ENCODE assay signal across 25 cellular contexts in the genomic region with DNA sequence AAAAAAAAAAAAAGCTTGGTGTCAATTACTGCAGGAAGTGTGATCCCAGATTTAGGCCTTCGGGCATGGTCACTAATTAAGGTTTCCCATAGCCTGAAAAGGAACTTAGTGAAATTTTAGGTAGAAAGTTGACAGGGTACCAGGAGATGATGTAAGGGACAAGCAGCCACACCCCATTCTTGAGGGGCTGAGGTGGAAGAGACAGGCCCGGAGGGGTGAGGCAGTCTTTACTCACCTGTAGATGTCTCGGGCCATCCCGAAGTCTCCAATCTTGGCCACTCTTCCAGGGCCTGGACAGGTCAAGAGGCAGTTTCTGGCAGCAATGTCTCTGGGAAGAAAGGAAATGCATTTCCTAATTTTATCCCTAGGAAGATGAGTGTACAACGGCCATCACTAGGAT.
"Had no signal": no experiment of that assay in that cellular context is flagged by ENCODE, and none has a peak within 500 bp of the region (broad histone marks: within the 10 kb centered on the region; RNA-seq: fewer than 3 reads in every experiment).

No MANE protein-coding gene starts in this region.

- H3K27me3 ChIP-seq: esophagus squamous epithelium, heart right ventricle, left lung, right atrium auricular region, tibial nerve, upper lobe of right lung, uterus had no signal

- H3K9me3 ChIP-seq: esophagus squamous epithelium, heart right ventricle, left lung, mucosa of descending colon, neutrophil, prostate gland, right atrium auricular region, thoracic aorta, tibial nerve, upper lobe of right lung, uterus had no signal

- H3K4me3 ChIP-seq: esophagus squamous epithelium, heart right ventricle, left lung, mucosa of descending colon, prostate gland, right atrium auricular region, thoracic aorta, tibial nerve, upper lobe of right lung, uterus had no signal

- H2AFZ ChIP-seq: parathyroid adenoma had no signal

- ATAC-seq: effector memory CD8-positive, alpha-beta T cell; heart right ventricle; left cardiac atrium; left lung; mucosa of descending colon; natural killer cell treated with Interleukin-12 subunit alpha and Interleukin-12 subunit beta and Interleukin-15 and Interleukin-18, amount 100 ng/mL, for 72 hours; sciatic nerve; stimulated activated naive B cell treated with anti-CD40 and anti-IgM and Interleukin-4, amounts not matched to agents 10 μg/mL and 1 μg/mL and 100 μg/mL, for 72 hours; upper lobe of right lung had no signal

- H3K27ac ChIP-seq: esophagus squamous epithelium, heart right ventricle, left lung, neutrophil, parathyroid adenoma, prostate gland, right atrium auricular region, thoracic aorta, tibial nerve, upper lobe of right lung, uterus had no signal

- H3K79me2 ChIP-seq: parathyroid adenoma had no signal

- H3K36me3 ChIP-seq: neutrophil, prostate gland, thoracic aorta, upper lobe of right lung, uterus had no signal

- H3K4me1 ChIP-seq: esophagus squamous epithelium, left lung, parathyroid adenoma, prostate gland, right atrium auricular region, tibial nerve, upper lobe of right lung, uterus had no signal

- DNase-seq: cortex of kidney; effector memory CD8-positive, alpha-beta T cell; esophagus squamous epithelium; foreskin melanocyte; glutamatergic neuron; heart right ventricle; hippocampal formation; left cardiac atrium; left lung; mesenchymal stem cell; mucosa of descending colon; naive B cell; stimulated activated CD4-positive, alpha-beta T cell treated with anti-CD3 and anti-CD28 coated beads, Interleukin-2, amount 100 ng/mL, for 48 hours; stimulated activated naive B cell treated with anti-CD40 and anti-IgM and Interleukin-4, amounts not matched to agents 10 μg/mL and 1 μg/mL and 100 μg/mL, for 72 hours; upper lobe of right lung; uterus had no signal

- FAIRE-seq: islet of Langerhans had no signal

- H3K9ac ChIP-seq: parathyroid adenoma had no signal
